ENCODE assay signal across 28 cellular contexts in the genomic region with DNA sequence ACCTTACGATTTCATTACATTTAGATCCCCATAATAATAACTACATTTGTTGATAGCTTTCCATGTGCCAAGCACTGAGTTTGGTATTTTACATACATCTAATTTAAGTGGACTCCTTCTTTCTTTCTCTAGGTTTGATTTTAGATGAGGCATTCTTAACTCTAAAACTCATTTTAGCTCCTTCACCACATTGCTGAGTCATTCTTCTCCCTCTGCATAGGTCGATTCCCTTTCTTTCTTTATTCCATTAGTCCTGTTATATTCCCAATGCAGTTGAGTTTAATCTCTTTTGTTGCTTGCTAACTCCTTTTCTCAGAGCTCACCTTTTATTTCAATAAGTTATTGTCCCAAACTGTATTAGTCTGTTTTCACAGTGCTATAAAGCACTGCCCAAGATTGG.
"Had no signal": no experiment of that assay in that cellular context is flagged by ENCODE, and none has a peak within 500 bp of the region (broad histone marks: within the 10 kb centered on the region; RNA-seq: fewer than 3 reads in every experiment).

No MANE protein-coding gene starts in this region.

- H3K27ac ChIP-seq: body of pancreas, cardiac muscle cell, coronary artery, epithelial cell of prostate, esophagus squamous epithelium, gastroesophageal sphincter, heart right ventricle, hepatocyte had no signal

- ATAC-seq: activated CD8-positive, alpha-beta T cell treated with anti-CD3 and anti-CD28 coated beads for 36 hours; activated T-cell treated with anti-CD3 and anti-CD28 coated beads, Interleukin-2, amount 50 U/mL, for 4 hours; activated T-helper 17 cell treated with anti-CD3 and anti-CD28 coated beads, Interleukin-2, amount 50 U/mL, for 72 hours; body of pancreas; effector memory CD8-positive, alpha-beta T cell; gastroesophageal sphincter; heart right ventricle; WTC11 had no signal

- H3K4me1 ChIP-seq: body of pancreas, gastroesophageal sphincter, heart right ventricle had no signal

- H3K27me3 ChIP-seq: body of pancreas, cardiac muscle cell, esophagus squamous epithelium, gastroesophageal sphincter, heart right ventricle, hepatocyte had no signal

- H3K4me3 ChIP-seq: body of pancreas, cardiac muscle cell, coronary artery, esophagus squamous epithelium, gastroesophageal sphincter, heart right ventricle, hepatocyte had no signal

- H3K79me2 ChIP-seq: hepatocyte had no signal

- H2AFZ ChIP-seq: hepatocyte had no signal

- H3K9me3 ChIP-seq: esophagus squamous epithelium, gastroesophageal sphincter had no signal

- H3K4me2 ChIP-seq: hepatocyte had no signal

- FAIRE-seq: astrocyte had no signal

- DNase-seq: activated CD4-positive, alpha-beta T cell treated with anti-CD3 and anti-CD28 coated beads for 48 hours; activated CD4-positive, alpha-beta T cell treated with anti-CD3 and anti-CD28 coated beads, Interleukin-2, amount 50 U/mL, for 1 hour; activated CD4-positive, alpha-beta T cell treated with anti-CD3 and anti-CD28 coated beads, Interleukin-2, amount 50 U/mL, for 48 hours; activated CD8-positive, alpha-beta memory T cell treated with anti-CD3 and anti-CD28 coated beads for 24 hours; activated CD8-positive, alpha-beta T cell treated with anti-CD3 and anti-CD28 coated beads for 36 hours; activated effector memory CD4-positive, alpha-beta T cell treated with Interleukin-2 at 50 U/mL for 16 hours; activated gamma-delta T cell treated with Interleukin-2 at 50 U/mL for 16 hours; activated naive CD4-positive, alpha-beta T cell treated with anti-CD3 and anti-CD28 coated beads, Interleukin-2, amount 50 U/mL, for 16 hours; activated naive CD4-positive, alpha-beta T cell treated with Interleukin-2 at 50 U/mL for 16 hours; activated T-cell treated with anti-CD3 and anti-CD28 coated beads, Interleukin-2, amount 50 U/mL, for 4 hours; amniotic stem cell; anterior cingulate cortex; body of pancreas; central memory CD4-positive, alpha-beta T cell; effector CD4-positive, alpha-beta T cell; effector memory CD8-positive, alpha-beta T cell; esophagus squamous epithelium; foreskin melanocyte; heart right ventricle; T-helper 2 cell had no signal

- H3K36me3 ChIP-seq: cardiac muscle cell, esophagus squamous epithelium, gastroesophageal sphincter, heart right ventricle had no signal
